Comparison of ENCODE assay signal across 18 cellular contexts in the genomic region with DNA sequence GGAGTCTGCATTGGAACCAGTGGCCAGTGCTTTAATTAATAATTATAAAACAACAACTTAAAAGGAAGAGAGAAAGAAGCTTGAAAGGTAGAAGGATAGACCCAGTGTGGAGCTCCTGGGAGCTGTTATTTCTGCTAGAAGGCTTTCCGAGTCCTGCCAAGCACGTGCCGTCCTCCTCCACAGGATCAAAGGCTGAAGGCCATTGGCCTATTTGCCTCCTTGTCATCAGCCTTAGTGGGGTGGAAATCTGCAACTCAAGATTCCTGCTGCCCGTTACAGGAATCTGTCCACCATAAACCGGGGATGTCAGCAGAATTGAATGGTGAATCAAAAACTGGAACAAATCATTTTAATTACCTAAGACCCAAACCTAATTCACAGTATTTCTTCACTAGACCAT. TPM values are rescaled to one million over a fixed set of nuclear protein-coding genes. Genes with fewer than 3 reads are reported as not detected.
"Had no signal": no experiment of that assay in that cellular context is flagged by ENCODE, and none has a peak within 500 bp of the region (broad histone marks: within the 10 kb centered on the region; RNA-seq: fewer than 3 reads in every experiment).

No MANE protein-coding gene starts in this region.

- FAIRE-seq: islet of Langerhans had no signal

- H3K27me3 ChIP-seq: right atrium auricular region, transverse colon had no signal

- H3K4me3 ChIP-seq: coronary artery, heart left ventricle, mucosa of descending colon, psoas muscle, right atrium auricular region, thoracic aorta, transverse colon had no signal

- DNase-seq: central memory CD4-positive, alpha-beta T cell; effector CD8-positive, alpha-beta T cell; foreskin melanocyte; heart left ventricle; hippocampal formation; kidney glomerular epithelial cell; mammary epithelial cell; mucosa of descending colon; naive thymus-derived CD8-positive, alpha-beta T cell; psoas muscle; stimulated activated CD4-positive, alpha-beta T cell treated with anti-CD3 and anti-CD28 coated beads, Interleukin-4, amount 100 ng/mL, for 24 hours; transverse colon had no signal

- H3K4me1 ChIP-seq: heart left ventricle, psoas muscle, right atrium auricular region, transverse colon had no signal

- H3K36me3 ChIP-seq: heart left ventricle, right atrium auricular region, thoracic aorta, transverse colon had no signal

- H3K27ac ChIP-seq: coronary artery, heart left ventricle, psoas muscle, right atrium auricular region, thoracic aorta, transverse colon had no signal

- H3K9me3 ChIP-seq: mucosa of descending colon, right atrium auricular region, thoracic aorta, transverse colon had no signal

- ATAC-seq: heart left ventricle; left lobe of liver; mucosa of descending colon; naive thymus-derived CD8-positive, alpha-beta T cell; psoas muscle; stimulated activated memory B cell treated with anti-CD40 and anti-IgM and Interleukin-4, amounts not matched to agents 10 μg/mL and 1 μg/mL and 100 μg/mL, for 72 hours had no signal

RNA-seq across cellular contexts. Expression of a gene that starts 37.0 kb away (rescaled TPM):
- total RNA-seq: naive thymus-derived CD8-positive, alpha-beta T cell had no signal
- polyA plus RNA-seq: naive thymus-derived CD8-positive, alpha-beta T cell had no signal
